8 cellular contexts compared by ENCODE assay signal in the genomic region with DNA sequence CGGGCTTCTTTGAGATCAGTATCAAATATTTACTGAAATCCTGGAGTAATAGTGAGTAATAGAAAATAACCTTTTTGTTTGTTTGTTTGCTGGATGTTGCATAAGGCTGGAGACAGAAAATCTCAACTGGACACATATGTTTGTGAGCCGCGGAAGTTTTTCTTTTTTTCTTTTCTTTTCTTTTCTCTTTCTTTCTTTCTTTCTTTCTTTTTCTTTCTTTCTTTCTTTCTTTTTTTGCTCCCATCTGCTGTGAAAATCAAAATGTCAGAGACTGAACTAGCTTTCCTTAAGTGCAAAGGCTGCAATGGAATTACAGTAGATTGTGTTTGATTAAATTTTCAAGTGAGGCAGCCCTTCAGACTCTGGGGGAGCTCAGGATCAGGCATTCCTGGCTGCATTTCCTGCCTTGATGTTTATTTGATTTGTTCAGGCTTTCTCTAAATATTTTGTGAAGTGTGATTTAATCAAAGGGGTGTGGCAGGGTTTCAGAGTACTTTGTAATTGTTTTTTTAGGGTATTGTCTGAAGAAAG. TPM values are rescaled to one million over a fixed set of nuclear protein-coding genes. Genes with fewer than 3 reads are reported as not detected.
DNase-seq lines count a peak whose midpoint lies in the region; ATAC-seq and TF ChIP-seq lines count a peak whose summit lies in the region.

No MANE protein-coding gene starts in this region.

- H3K36me3 ChIP-seq in GM06990 (ENCODE audit: control insufficient read depth, insufficient read depth, low read length) (no peaks in the 10 kb centered on the region), parathyroid adenoma (ENCODE audit: control insufficient read depth, insufficient read depth, low read length) (no peaks in the 10 kb centered on the region)

- H3K4me3 ChIP-seq in GM06990 (replicated peaks; ENCODE audit: low read depth, low read length) = peak overlapping the region; percentile 67
- H3K4me3 ChIP-seq in parathyroid adenoma (ENCODE audit: low read depth, low read length) = peak overlapping the region; percentile 66

- TF ChIP-seq POLR2A in GM18505 (IDR thresholded peaks at IDR 0.05; ENCODE audit: borderline replicate concordance, extremely low read depth, insufficient read depth, insufficient read length) = no peak

- DNase-seq in GM06990 (ENCODE audit: extremely low read depth, insufficient read length) (no peak), OCI-M1 (lab: John Stamatoyannopoulos, UW) (peak; percentile 39), epithelial cell of prostate (ENCODE audit: low read depth, low spot score) (no peak), omental fat pad (ENCODE audit: low spot score) (no peak), superior temporal gyrus (ENCODE audit: extremely low spot score) (no peak)

- peak overlapping the region; percentile 93 for H3K4me2 ChIP-seq in parathyroid adenoma (ENCODE audit: low read length)

- no peak overlapping the region for H3K9ac ChIP-seq in parathyroid adenoma

- TF ChIP-seq CTCF in GM06990 (IDR thresholded peaks at IDR 0.05; ENCODE audit: insufficient read depth, low read length, poor library complexity, severe bottlenecking) (no peak), parathyroid adenoma (IDR thresholded peaks at IDR 0.05) (no peak), omental fat pad (IDR thresholded peaks at IDR 0.05) (no peak)

- peak overlapping the region; percentile 55 for H3K27ac ChIP-seq in epithelial cell of prostate
- peak overlapping the region; percentile 79 for H3K27ac ChIP-seq in parathyroid adenoma

- H3K4me1 ChIP-seq in parathyroid adenoma = no peaks in the 10 kb centered on the region

- peak overlapping the region; percentile 84 for H2AFZ ChIP-seq in parathyroid adenoma

- ATAC-seq in omental fat pad (ENCODE audit: low FRiP score) (no peak), GM18505 (IDR thresholded peaks at IDR 0.05; ENCODE audit: unreplicated experiment) (no peak), HG03139 (IDR thresholded peaks at IDR 0.05; ENCODE audit: unreplicated experiment) (no peak)

- H3K9me3 ChIP-seq in parathyroid adenoma (ENCODE audit: control insufficient read depth, low read length) = no peaks in the 10 kb centered on the region

- H3K79me2 ChIP-seq in parathyroid adenoma = no peaks in the 10 kb centered on the region

- H3K27me3 ChIP-seq in GM06990 (replicated peaks; ENCODE audit: control insufficient read depth, insufficient read depth, low read length) = no peaks in the 10 kb centered on the region
- no peaks in the 10 kb centered on the region for H3K27me3 ChIP-seq in parathyroid adenoma (ENCODE audit: control insufficient read depth, insufficient read depth, low read length)

RNA-seq across cellular contexts. Expression of a gene that starts 0.3 kb away (rescaled TPM):
- total RNA-seq in omental fat pad = 10 to 100 TPM; 21.1 to 89.7 (median 34.4) TPM
